7 cellular contexts compared by ENCODE assay signal in genomic region chr14:55102141-55102547, GRCh38. TPM values are rescaled to one million over a fixed set of nuclear protein-coding genes. Genes with fewer than 3 reads are reported as not detected.
DNase-seq lines count a peak whose midpoint lies in the region; ATAC-seq and TF ChIP-seq lines count a peak whose summit lies in the region.

No MANE protein-coding gene starts in this region.

- peak; percentile 19; the same call in 1 of the 2 replicates for TF ChIP-seq RAD21 in SK-N-SH (IDR thresholded peaks at IDR 0.05; ENCODE audit: low read length)

- peaks cover 16 to 22% of the 10 kb centered on the region in 2 experiments for H3K4me1 ChIP-seq in SK-N-SH (ENCODE audit: control insufficient read depth in 1 of 2, insufficient read depth in 2 of 2, low read depth in 1 of 2, low read length in 1 of 2)
- peaks cover 24% of the 10 kb centered on the region for H3K4me1 ChIP-seq in smooth muscle cell (ENCODE audit: low read depth)

- no peaks in the 10 kb centered on the region for H3K36me3 ChIP-seq in SK-N-SH (replicated peaks in 1 of 2; ENCODE audit: control insufficient read depth in 1 of 2, insufficient read depth in 2 of 2, low read length in 1 of 2)
- no peaks in the 10 kb centered on the region for H3K36me3 ChIP-seq in brain microvascular endothelial cell (replicated peaks)
- no peaks in the 10 kb centered on the region for H3K36me3 ChIP-seq in smooth muscle cell (ENCODE audit: low read depth)

- H3K9ac ChIP-seq in SK-N-SH (no peak overlapping the region; the same call in 1 of the 2 replicates), smooth muscle cell (ENCODE audit: low read depth) (peak overlapping the region; percentile 84)

- TF ChIP-seq CTCF in SK-N-SH (IDR thresholded peaks at IDR 0.05) (no peak), brain microvascular endothelial cell (IDR thresholded peaks at IDR 0.05; ENCODE audit: low read depth, low read length, missing control alignments) (no peak), smooth muscle cell (IDR thresholded peaks at IDR 0.05; ENCODE audit: borderline replicate concordance, insufficient read depth, poor library complexity, severe bottlenecking) (no peak)

- H4K20me1 ChIP-seq in SK-N-SH (ENCODE audit: insufficient read depth) = no peaks in the 10 kb centered on the region
- H4K20me1 ChIP-seq in smooth muscle cell (ENCODE audit: low read depth) = no peaks in the 10 kb centered on the region

- TF ChIP-seq EP300 in SK-N-SH (IDR thresholded peaks at IDR 0.05; ENCODE audit: borderline replicate concordance in 1 of 2, low read depth in 1 of 2, low read length in 1 of 2) = peak; percentile 66 to 79; a peak in 3 of 4 replicates

- no peaks in the 10 kb centered on the region for H3K9me2 ChIP-seq in SK-N-SH

- no peaks in the 10 kb centered on the region for H3K79me2 ChIP-seq in SK-N-SH (ENCODE audit: insufficient read depth)
- no peaks in the 10 kb centered on the region for H3K79me2 ChIP-seq in smooth muscle cell (ENCODE audit: low read depth)

- POLR2A ChIA-PET in SK-N-SH (lab: Yijun Ruan, JAX) = interaction anchor here (0.9 to 1.3 kb wide), 5 partner anchors 9 to 31 kb away, joined by 4 to 8 read pairs (median 4); no protein-coding TSS in a partner anchor

- H3K4me2 ChIP-seq in SK-N-SH = peak overlapping the region; percentile 27; the same call in 1 of the 2 replicates
- H3K4me2 ChIP-seq in smooth muscle cell = peak overlapping the region; percentile 67

- 5% methylated on average over 7 of the region's 7 CpGs for WGBS in SK-N-SH (ENCODE audit: low lambda C conversion rate)
- 3% methylated on average over 7 of the region's 7 CpGs for WGBS in smooth muscle cell (ENCODE audit: low lambda C conversion rate)

- H3K9me3 ChIP-seq in SK-N-SH (no peaks in the 10 kb centered on the region), smooth muscle cell (replicated peaks; ENCODE audit: low read depth) (no peaks in the 10 kb centered on the region)

- peak; percentile 77 for ATAC-seq in GM18498 (IDR thresholded peaks at IDR 0.05; ENCODE audit: unreplicated experiment)

- no peak overlapping the region for H3K4me3 ChIP-seq in SK-N-SH (ENCODE audit: low read depth in 2 of 2, low read length in 1 of 2)
- no peak overlapping the region for H3K4me3 ChIP-seq in brain microvascular endothelial cell (ENCODE audit: low read depth, low read length)
- H3K4me3 ChIP-seq in smooth muscle cell = no peak overlapping the region

- H3K27me3 ChIP-seq in SK-N-SH (ENCODE audit: insufficient read depth) = no peaks in the 10 kb centered on the region
- no peaks in the 10 kb centered on the region for H3K27me3 ChIP-seq in brain microvascular endothelial cell (replicated peaks)
- no peaks in the 10 kb centered on the region for H3K27me3 ChIP-seq in smooth muscle cell (ENCODE audit: low read depth)

- DNase-seq in HCEC 1CT = peak; percentile 96
- peak; percentile 98 for DNase-seq in M059J (ENCODE audit: low read depth)
- DNase-seq in SK-N-SH = peak; percentile 69
- peak; percentile 76 for DNase-seq in brain microvascular endothelial cell
- peak; percentile 85 for DNase-seq in islet precursor cell
- no peak for DNase-seq in smooth muscle cell (lab: John Stamatoyannopoulos, UW; ENCODE audit: unreplicated experiment)

- H2AFZ ChIP-seq in SK-N-SH (ENCODE audit: low read depth) (peak overlapping the region; percentile 77), smooth muscle cell (ENCODE audit: low read depth) (no peak overlapping the region)

- in situ Hi-C loops in brain microvascular endothelial cell (cut with HindIII; ENCODE audit: low pct_ligation_motif_present, low sequenced_read_pairs) = no loop called here

- H3K27ac ChIP-seq in SK-N-SH (ENCODE audit: low read depth in 2 of 2, low read length in 1 of 2) = peak overlapping the region; percentile 87 to 89
- peak overlapping the region; percentile 80 for H3K27ac ChIP-seq in brain microvascular endothelial cell
- peak overlapping the region; percentile 98 for H3K27ac ChIP-seq in smooth muscle cell (ENCODE audit: low read depth)

- H3F3A ChIP-seq in SK-N-SH (replicated peaks; ENCODE audit: insufficient read depth) = peaks cover 16% of the 10 kb centered on the region
- H3F3A ChIP-seq in smooth muscle cell (ENCODE audit: low read depth) = peaks cover 28% of the 10 kb centered on the region

- CTCF ChIA-PET in SK-N-SH (lab: Yijun Ruan, JAX) = interaction anchor here (0.8 to 2.9 kb wide), 5 partner anchors 10 to 59 kb away, joined by 3 to 13 read pairs (median 7); partner anchors contain the start of genes LGALS3 and MAPK1IP1L

TF ChIP-seq in SK-N-SH, 30 proteins besides CTCF, POLR2A, EP300 and RAD21 (continues in another document):
- TF ChIP-seq REST (IDR thresholded peaks at IDR 0.05; ENCODE audit: low read depth, low read length) (0 out of 2 replicates have a peak, but pooled peaks have one; percentile 22), PBX3 (IDR thresholded peaks at IDR 0.05) (peak; percentile 88), POLR2AphosphoS5 (IDR thresholded peaks at IDR 0.05; ENCODE audit: low read depth, low read length) (peak; percentile 89), CHD2 (IDR thresholded peaks at IDR 0.05; ENCODE audit: low read length, partially characterized antibody) (peak; percentile 49), FOSL2 (IDR thresholded peaks at IDR 0.05; ENCODE audit: borderline replicate concordance, low read depth) (peak; percentile 86; the same call in 1 of the 2 replicates), RXRA (IDR thresholded peaks at IDR 0.05; ENCODE audit: borderline replicate concordance, low read depth) (peak; percentile 41; the same call in 1 of the 2 replicates), FOXJ3 (CRISPR knock-in tag; IDR thresholded peaks at IDR 0.05) (0 out of 2 replicates have a peak, but pooled peaks have one; percentile 40), SIN3A (IDR thresholded peaks at IDR 0.05; ENCODE audit: borderline replicate concordance, low read depth, low read length) (peak; percentile 71; the same call in 1 of the 2 replicates), TAF1 (IDR thresholded peaks at IDR 0.05; ENCODE audit: borderline replicate concordance, low read depth, low read length) (0 out of 2 replicates have a peak, but pooled peaks have one; percentile 23), YY1 (IDR thresholded peaks at IDR 0.05; ENCODE audit: low read depth) (no peak), MAX (IDR thresholded peaks at IDR 0.05; ENCODE audit: low read depth) (peak; percentile 71), ELF1 (IDR thresholded peaks at IDR 0.05) (no peak), TCF12 (IDR thresholded peaks at IDR 0.05) (peak; percentile 98)
- TF ChIP-seq, protein P1, sequence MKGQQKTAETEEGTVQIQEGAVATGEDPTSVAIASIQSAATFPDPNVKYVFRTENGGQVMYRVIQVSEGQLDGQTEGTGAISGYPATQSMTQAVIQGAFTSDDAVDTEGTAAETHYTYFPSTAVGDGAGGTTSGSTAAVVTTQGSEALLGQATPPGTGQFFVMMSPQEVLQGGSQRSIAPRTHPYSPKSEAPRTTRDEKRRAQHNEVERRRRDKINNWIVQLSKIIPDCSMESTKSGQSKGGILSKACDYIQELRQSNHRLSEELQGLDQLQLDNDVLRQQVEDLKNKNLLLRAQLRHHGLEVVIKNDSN (IDR thresholded peaks at IDR 0.05; ENCODE audit: borderline replicate concordance, low read depth) = no peak

RNA-seq across cellular contexts. Expression of gene LGALS3, which starts 26.9 kb away (rescaled TPM):
- 56.2 and 80.1 TPM in 2 replicates for total RNA-seq in M059J (2014; rRNA removed; shearing (Covaris generic))
- polyA plus RNA-seq in SK-N-SH (2012; rRNA removed) (59.5 and 59.8 TPM in 2 replicates), smooth muscle cell (201 and 234 TPM in 2 replicates)
- polyA plus RNA-seq in SK-N-SH (2012; cell fraction: cytosol; rRNA removed) = 50.7 and 56.5 TPM in 2 replicates
- 51.5 and 55.5 TPM in 2 replicates for polyA plus RNA-seq in SK-N-SH (2012; cell fraction: nucleus; rRNA removed)
- total RNA-seq in smooth muscle cell = 166 and 170 TPM in 2 replicates

RNA-seq across cellular contexts. Expression of gene MAPK1IP1L, which starts 50.7 kb away (rescaled TPM):
- total RNA-seq in M059J (2014; rRNA removed; shearing (Covaris generic)) = 168 and 201 TPM in 2 replicates
- 105 and 129 TPM in 2 replicates for polyA plus RNA-seq in SK-N-SH (2012; rRNA removed)
- polyA plus RNA-seq in SK-N-SH (2012; cell fraction: cytosol; rRNA removed) = 58.3 and 77.1 TPM in 2 replicates
- polyA plus RNA-seq in SK-N-SH (2012; cell fraction: nucleus; rRNA removed) = 74.0 and 90.8 TPM in 2 replicates
- 109 and 176 TPM in 2 replicates for total RNA-seq in smooth muscle cell
- 89.0 and 89.7 TPM in 2 replicates for polyA plus RNA-seq in smooth muscle cell
